9 cellular contexts compared by ENCODE assay signal in genomic region chr1:203274603-203275381, GRCh38. TPM values are rescaled to one million over a fixed set of nuclear protein-coding genes. Genes with fewer than 3 reads are reported as not detected.
DNase-seq lines count a peak whose midpoint lies in the region; FAIRE-seq and TF ChIP-seq lines count a peak whose summit lies in the region.
"Had no signal": no experiment of that assay in that cellular context is flagged by ENCODE, and none has a peak within 500 bp of the region (broad histone marks: within the 10 kb centered on the region; RNA-seq: fewer than 3 reads in every experiment).

No MANE protein-coding gene starts in this region.

- no peak overlapping the region for H3K4ac ChIP-seq in mesendoderm (ENCODE audit: low read depth, low read length)

- FAIRE-seq in D721Med (lab: Jason Lieb, UNC), result no peak

- no peaks in the 10 kb centered on the region for H4K20me1 ChIP-seq in Karpas-422 (ENCODE audit: insufficient read depth, low read depth, low read length)

- H2BK120ac ChIP-seq in mesendoderm (ENCODE audit: low read depth, low read length), result no peak overlapping the region

- TF ChIP-seq CTCF in spleen (IDR thresholded peaks at IDR 0.05 in 8 of 11, conservative IDR thresholded peaks at IDR 0.05 in 3 of 11), result no peak
- TF ChIP-seq CTCF in D721Med (IDR thresholded peaks at IDR 0.05; ENCODE audit: insufficient read depth, missing control alignments), result no peak

- H3K4me2 ChIP-seq in Karpas-422 (ENCODE audit: low read depth, low read length, poor library complexity, severe bottlenecking) (peak overlapping the region; percentile 92), mesendoderm (ENCODE audit: low read length) (no peak overlapping the region)

- H3K9me3 ChIP-seq in Karpas-422 (ENCODE audit: low read length), result no peaks in the 10 kb centered on the region
- H3K9me3 ChIP-seq in spleen, result no peaks in the 10 kb centered on the region

- intact Hi-C loops in spleen (cut with DNase I; ENCODE audit: low total_unique reads), result loop anchor here (5.0 kb wide), 2 partner anchors 33 to 63 kb away; partner anchors contain the start of gene BTG2

- H3K56ac ChIP-seq in mesendoderm (ENCODE audit: low read length), result no peak overlapping the region

- no peak for TF ChIP-seq POLR2A in spleen (IDR thresholded peaks at IDR 0.05)
- no peak for TF ChIP-seq POLR2A in erythroblast (IDR thresholded peaks at IDR 0.05; ENCODE audit: low read length)

- H2BK15ac ChIP-seq in mesendoderm (replicated peaks; ENCODE audit: low read depth), result no peak overlapping the region

- H3K79me1 ChIP-seq in mesendoderm (ENCODE audit: low read length), result no peaks in the 10 kb centered on the region

- H3K4me3 ChIP-seq in Karpas-422 (ENCODE audit: low read length), result peak overlapping the region; percentile 69
- peak overlapping the region in 1 of 8 donors; percentile 69 for H3K4me3 ChIP-seq in spleen
- H3K4me3 ChIP-seq in mesendoderm (ENCODE audit: low read length), result no peak overlapping the region

- 76 to 87% (median 84%) methylated on average over 12 of the region's 12 CpGs for whole genome bisulfite sequencing in spleen, 5 donors
- WGBS in mesendoderm (ENCODE audit: extremely low coverage, insufficient coverage, low lambda C conversion rate), result no CpG with 5 or more reads among the region's 12 CpGs

- H3K36me3 ChIP-seq in Karpas-422 (ENCODE audit: insufficient read depth, low read length), result no peaks in the 10 kb centered on the region
- H3K36me3 ChIP-seq in spleen, result no peaks in the 10 kb centered on the region
- no peaks in the 10 kb centered on the region for H3K36me3 ChIP-seq in mesendoderm (ENCODE audit: control insufficient read depth, insufficient read depth, low read length)

- no peaks in the 10 kb centered on the region for H3K9me2 ChIP-seq in Karpas-422 (replicated peaks; ENCODE audit: insufficient read depth, low read length)

- DNase-seq in Karpas-422, result no peak
- peak in 46 of 56 donors; percentile 37 to 97 (median 74) for DNase-seq in amygdala (lab: John Stamatoyannopoulos, UW)
- peak; percentile 84 for DNase-seq in inferior parietal cortex (ENCODE audit: extremely low spot score)
- DNase-seq in spleen, result peak; percentile 81
- DNase-seq in D721Med (ENCODE audit: insufficient read length, low spot score), result no peak
- no peak for DNase-seq in mesendoderm
- no peak for DNase-seq in erythroblast (lab: John Stamatoyannopoulos, UW)
- no peak for DNase-seq in stimulated activated CD4-positive, alpha-beta T cell treated with anti-CD3 and anti-CD28 coated beads, Interleukin-4, amount 100 ng/mL, for 24 hours

- H3K27me3 ChIP-seq in Karpas-422 (ENCODE audit: low read length) (no peaks in the 10 kb centered on the region), spleen (replicated peaks in 1 of 7) (no peaks in the 10 kb centered on the region), mesendoderm (ENCODE audit: insufficient read depth, low read length, poor library complexity) (no peaks in the 10 kb centered on the region)

- no peak overlapping the region for H4K8ac ChIP-seq in mesendoderm (ENCODE audit: low read depth, low read length)

- H4K5ac ChIP-seq in mesendoderm (ENCODE audit: low read length), result no peak overlapping the region

- H3K18ac ChIP-seq in mesendoderm (ENCODE audit: low read length), result no peak overlapping the region

- H3K79me2 ChIP-seq in Karpas-422 (ENCODE audit: low read length), result no peaks in the 10 kb centered on the region
- no peaks in the 10 kb centered on the region for H3K79me2 ChIP-seq in mesendoderm (ENCODE audit: control insufficient read depth, insufficient read depth, low read length)

- peak overlapping the region; percentile 95; the same call in 1 of the 2 replicates for H3K27ac ChIP-seq in Karpas-422 (ENCODE audit: low read length)
- peak overlapping the region in 7 of 8 donors; percentile 79 to 90 (median 88) for H3K27ac ChIP-seq in spleen
- H3K27ac ChIP-seq in mesendoderm (ENCODE audit: low read depth, low read length), result no peak overlapping the region
- H3K27ac ChIP-seq: VCaP had no signal

- H3K4me1 ChIP-seq in Karpas-422 (ENCODE audit: low read length) (peaks cover 77% of the 10 kb centered on the region), spleen (peaks cover 32 to 100% (median 76%) of the 10 kb centered on the region in 6 donors), mesendoderm (ENCODE audit: control insufficient read depth, low read depth, low read length) (peaks cover 2% of the 10 kb centered on the region)

- no peak overlapping the region for H2BK5ac ChIP-seq in mesendoderm (ENCODE audit: low read length)

- no peak overlapping the region for H2AFZ ChIP-seq in Karpas-422 (ENCODE audit: low read length)

- H2AK5ac ChIP-seq in mesendoderm (ENCODE audit: low read length), result no peak overlapping the region

- H3K9ac ChIP-seq in Karpas-422 (ENCODE audit: low read length) (peak overlapping the region; percentile 90), mesendoderm (ENCODE audit: low read length) (no peak overlapping the region)

- H3K23ac ChIP-seq in mesendoderm (ENCODE audit: low read length), result no peak overlapping the region

RNA-seq across cellular contexts. Expression of gene BTG2, which starts 30.5 kb away (rescaled TPM):
- 245 and 258 TPM in 2 replicates for total RNA-seq in Karpas-422 (2014; rRNA removed; shearing (Covaris generic); ENCODE audit: low replicate concordance)
- total RNA-seq in spleen, result 100 to 1,000 TPM; 104 to 186 (median 153) TPM
- 10 to 100 TPM; 55.5 to 93.1 (median 69.3) TPM for polyA plus RNA-seq in spleen
- 4.1 TPM for polyA plus RNA-seq in mesendoderm (2013, experiment 1 of 2)
- 3.9 TPM for polyA plus RNA-seq in mesendoderm (2013, experiment 2 of 2)

RNA-seq across cellular contexts. Expression of gene CHIT1, which starts 45.3 kb away (rescaled TPM):
- 0.89 and 15.2 TPM in 2 replicates for total RNA-seq in Karpas-422 (2014; rRNA removed; shearing (Covaris generic); ENCODE audit: low replicate concordance)
- 10 to 100 TPM in 2 of 7 donors, 1 to 10 TPM in 5; 2.2 to 31.0 (median 7.8) TPM for total RNA-seq in spleen
- 100 to 1,000 TPM in 1 of 3 donors, 1 to 10 TPM in 2; 2.0 to 165 (median 2.2) TPM for polyA plus RNA-seq in spleen
- polyA plus RNA-seq in mesendoderm (2013, experiment 1 of 2), result not detected
- not detected for polyA plus RNA-seq in mesendoderm (2013, experiment 2 of 2)

Comparison
In these comparisons a context has a peak if more than half of its experiments do, and no peak if none do; other contexts are left out.
1. DNase-seq: peak in amygdala (46 of 56), inferior parietal cortex (single experiment) and spleen (single experiment); none in Karpas-422 (single experiment), D721Med (single experiment), mesendoderm (single experiment), erythroblast (0 of 2) and stimulated activated CD4-positive, alpha-beta T cell treated with anti-CD3 and anti-CD28 coated beads, Interleukin-4, amount 100 ng/mL, for 24 hours (single experiment).